Comparison of ENCODE assay signal across 21 cellular contexts in the genomic region with DNA sequence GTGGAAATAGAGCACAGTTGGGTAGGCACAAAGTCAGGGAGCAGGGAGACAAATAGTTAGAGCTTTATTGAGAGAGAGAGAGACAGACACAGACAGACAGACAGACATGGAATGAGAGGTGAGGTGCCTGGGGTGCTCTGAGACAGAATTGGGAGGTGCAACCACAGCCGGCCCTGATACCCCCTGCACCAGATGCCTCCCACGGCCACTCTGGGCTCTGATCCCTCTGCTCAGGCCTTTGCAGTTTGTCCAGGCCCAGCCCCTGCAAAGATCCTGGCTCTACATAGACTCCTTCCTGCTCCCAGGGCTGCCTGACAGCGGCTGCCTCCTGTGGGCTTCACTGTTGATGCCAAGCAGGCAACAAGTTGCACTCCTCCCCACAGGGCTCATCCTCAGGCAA.
"Had no signal": no experiment of that assay in that cellular context is flagged by ENCODE, and none has a peak within 500 bp of the region (broad histone marks: within the 10 kb centered on the region; RNA-seq: fewer than 3 reads in every experiment).

No MANE protein-coding gene starts in this region.

- H3K9me3 ChIP-seq: SJCRH30 had no signal

- ATAC-seq: HepG2, SK-N-SH treated with all-trans-retinoic acid at 6 μM for 48 hours had no signal

- H3K4me1 ChIP-seq: SJCRH30 had no signal

- H3K4me2 ChIP-seq: KMS-11 had no signal

- FAIRE-seq: HepG2, RCC 7860 had no signal

- H3K4me3 ChIP-seq: SJCRH30 had no signal

- H3K27ac ChIP-seq: KMS-11, SJCRH30 had no signal

- H3K9ac ChIP-seq: KMS-11 had no signal

- DNase-seq: IMR-90, Kasumi-1, MM.1S, NCI-H1092 treated with DMSO at 0.1 percent for 48 hours, NCI-H1436, NCI-H187, NCI-H2029, NCI-H2081 treated with DMSO at 0.1 percent for 48 hours, NCI-H2171 treated with DMSO at 0.1 percent for 48 hours, NCI-H345, NCI-H446 treated with DMSO at 0.1 percent for 48 hours, NCI-H510A treated with DMSO at 0.1 percent for 48 hours, NCI-H526, NCI-H82, RPMI8226, SHP77, SJCRH30 had no signal

- H3K36me3 ChIP-seq: SJCRH30 had no signal
